In the genomic region with DNA sequence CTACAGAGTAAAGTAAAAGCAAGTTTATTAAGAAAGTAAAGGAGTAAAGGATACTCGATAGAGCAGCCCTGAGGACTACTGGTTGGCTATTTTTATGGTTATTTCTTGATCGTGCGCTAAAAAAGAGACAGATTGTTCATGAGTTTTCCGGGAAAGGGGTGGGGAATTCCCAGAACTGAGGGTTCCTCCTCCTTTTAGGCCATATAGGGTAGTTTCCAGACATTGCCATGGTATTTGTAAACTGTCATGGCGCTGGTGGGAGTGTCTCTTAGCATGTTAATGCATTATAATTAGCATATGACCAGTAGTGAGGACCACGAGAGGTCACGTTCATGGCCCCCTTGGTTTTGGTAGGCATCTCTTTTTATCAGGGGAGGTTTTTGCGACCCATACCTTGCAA, we compare ENCODE assay signal across 20 cellular contexts.
A peak's percentile ranks its signal among the peaks of the same experiment; 100 is the strongest.
DNase-seq lines count a peak whose midpoint lies in the region; ATAC-seq and TF ChIP-seq lines count a peak whose summit lies in the region.
"Had no signal": no experiment of that assay in that cellular context is flagged by ENCODE, and none has a peak within 500 bp of the region (broad histone marks: within the 10 kb centered on the region; RNA-seq: fewer than 3 reads in every experiment).

No MANE protein-coding gene starts in this region.

- TF ChIP-seq CTCF in H9 (conservative IDR thresholded peaks at IDR 0.05) (no peak), activated B cell treated with CpG ODN at 0.5 μM for 24 hours (IDR thresholded peaks at IDR 0.05) (no peak), progenitor cell of endocrine pancreas (IDR thresholded peaks at IDR 0.05; ENCODE audit: unreplicated experiment) (no peak)

- no peak overlapping the region for H2BK12ac ChIP-seq in H9 (ENCODE audit: insufficient read length, low read depth, low read length)

- ATAC-seq in activated B cell treated with CpG ODN at 0.5 μM for 24 hours (ENCODE audit: low read depth) (no peak), GM18858 (IDR thresholded peaks at IDR 0.05; ENCODE audit: unreplicated experiment) (no peak)
- ATAC-seq: Panc1 had no signal

- no peak overlapping the region for H4K8ac ChIP-seq in H9 (replicated peaks; ENCODE audit: insufficient read length, low read depth, low read length)

- H2BK20ac ChIP-seq in H9 (ENCODE audit: low read depth, low read length, poor library complexity, severe bottlenecking) = no peak overlapping the region

- H2AFZ ChIP-seq in H9 (ENCODE audit: low read length) = no peak overlapping the region

- H3K4me1 Mint-ChIP-seq in activated CD4-positive, alpha-beta memory T cell treated with anti-CD3 and anti-CD28 coated beads for 36 hours (ENCODE audit: low read depth) = peaks cover 52% of the 10 kb centered on the region
- peaks cover 52% of the 10 kb centered on the region for H3K4me1 Mint-ChIP-seq in activated CD4-positive, alpha-beta memory T cell treated with anti-CD3 and anti-CD28 coated beads, Interleukin-2, amount 10 ng/mL, durations not matched to agents 7 days and 5 days
- H3K4me1 Mint-ChIP-seq in H9 (peaks cover 16 to 19% of the 10 kb centered on the region in 2 experiments), activated B cell treated with CpG ODN at 0.5 μM for 24 hours (peaks cover 67% of the 10 kb centered on the region), progenitor cell of endocrine pancreas (ENCODE audit: low read depth) (peaks cover 5% of the 10 kb centered on the region)

- peaks cover 2% of the 10 kb centered on the region for H3K27me3 Mint-ChIP-seq in activated CD4-positive, alpha-beta memory T cell treated with anti-CD3 and anti-CD28 coated beads for 36 hours
- H3K27me3 Mint-ChIP-seq in activated CD4-positive, alpha-beta memory T cell treated with anti-CD3 and anti-CD28 coated beads, Interleukin-2, amount 10 ng/mL, durations not matched to agents 7 days and 5 days = no peaks in the 10 kb centered on the region
- no peaks in the 10 kb centered on the region; the same call in 1 of the 2 replicates for H3K27me3 Mint-ChIP-seq in H9 (ENCODE audit: low read depth)
- H3K27me3 Mint-ChIP-seq in activated B cell treated with CpG ODN at 0.5 μM for 24 hours = no peaks in the 10 kb centered on the region
- H3K27me3 Mint-ChIP-seq in progenitor cell of endocrine pancreas = no peaks in the 10 kb centered on the region

- no peaks in the 10 kb centered on the region for H3K9me3 ChIP-seq in H9 (ENCODE audit: control insufficient read depth, low read depth, low read length)
- H3K9me3 ChIP-seq: BE2C, MG63 had no signal

- H3K9me3 Mint-ChIP-seq in activated CD4-positive, alpha-beta memory T cell treated with anti-CD3 and anti-CD28 coated beads for 36 hours = no peaks in the 10 kb centered on the region
- no peaks in the 10 kb centered on the region for H3K9me3 Mint-ChIP-seq in activated CD4-positive, alpha-beta memory T cell treated with anti-CD3 and anti-CD28 coated beads, Interleukin-2, amount 10 ng/mL, durations not matched to agents 7 days and 5 days
- H3K9me3 Mint-ChIP-seq in H9 (no peaks in the 10 kb centered on the region), activated B cell treated with CpG ODN at 0.5 μM for 24 hours (no peaks in the 10 kb centered on the region), progenitor cell of endocrine pancreas (ENCODE audit: low read depth) (peaks cover under 1% of the 10 kb centered on the region)
- H3K9me3 Mint-ChIP-seq: CD14-positive monocyte had no signal

- H4K5ac ChIP-seq in H9 (ENCODE audit: insufficient read length, low read depth, low read length) = no peak overlapping the region

- H3K4me2 ChIP-seq in H9 (ENCODE audit: insufficient read depth, insufficient read length, low read length) = no peak overlapping the region

- H3K14ac ChIP-seq in H9 (ENCODE audit: insufficient read depth, low read length) = no peak overlapping the region

- H2BK5ac ChIP-seq in H9 (ENCODE audit: insufficient read length, low read length) = no peak overlapping the region

- no peak overlapping the region for H4K91ac ChIP-seq in H9 (ENCODE audit: insufficient read length, low read depth, low read length)

- no peaks in the 10 kb centered on the region for H3K23me2 ChIP-seq in H9 (ENCODE audit: insufficient read length, low read depth, low read length, poor library complexity, severe bottlenecking)

- CTCF ChIA-PET in activated CD4-positive, alpha-beta memory T cell treated with anti-CD3 and anti-CD28 coated beads for 36 hours (lab: Charles Lee) = interaction anchor here (1.2 to 1.4 kb wide), 4 partner anchors 44 to 999 kb away, joined by 3 to 9 read pairs (median 4); no protein-coding TSS in a partner anchor
- CTCF ChIA-PET in activated CD4-positive, alpha-beta memory T cell treated with anti-CD3 and anti-CD28 coated beads, Interleukin-2, amount 10 ng/mL, durations not matched to agents 7 days and 5 days (lab: Charles Lee) = interaction anchor here (1.1 to 1.4 kb wide), 5 partner anchors 9 to 43 kb away, joined by 5 to 8 read pairs (median 6); no protein-coding TSS in a partner anchor
- CTCF ChIA-PET in activated B cell treated with CpG ODN at 0.5 μM for 24 hours (lab: Charles Lee) = interaction anchor here (0.9 to 1.6 kb wide), 5 partner anchors 11 to 998 kb away, joined by 3 to 6 read pairs (median 5); no protein-coding TSS in a partner anchor

- no peak overlapping the region for H3K4ac ChIP-seq in H9 (ENCODE audit: low read depth, low read length)

- H2AK5ac ChIP-seq in H9 (ENCODE audit: insufficient read length, low read length) = no peak overlapping the region

- H3T11ph ChIP-seq in H9 (ENCODE audit: low read length) = no peak overlapping the region

- H3K23ac ChIP-seq in H9 (ENCODE audit: insufficient read length, low read depth, low read length) = no peak overlapping the region

- POLR2A ChIA-PET in activated CD4-positive, alpha-beta memory T cell treated with anti-CD3 and anti-CD28 coated beads for 36 hours (lab: Charles Lee) = no interaction called here
- POLR2A ChIA-PET in activated CD4-positive, alpha-beta memory T cell treated with anti-CD3 and anti-CD28 coated beads, Interleukin-2, amount 10 ng/mL, durations not matched to agents 7 days and 5 days (lab: Charles Lee) = no interaction called here
- POLR2A ChIA-PET in activated B cell treated with CpG ODN at 0.5 μM for 24 hours (lab: Charles Lee) = no interaction called here

- H2BK120ac ChIP-seq in H9 (ENCODE audit: low read depth, low read length, poor library complexity, severe bottlenecking) = no peak overlapping the region

- no CpG with 5 or more reads among the region's 8 CpGs for whole genome bisulfite sequencing in H9 (ENCODE audit: extremely low coverage, insufficient read length, low lambda C conversion rate)

- DNase-seq in activated CD4-positive, alpha-beta memory T cell treated with anti-CD3 and anti-CD28 coated beads for 36 hours = peak; percentile 15
- DNase-seq in activated CD4-positive, alpha-beta memory T cell treated with anti-CD3 and anti-CD28 coated beads, Interleukin-2, amount 10 ng/mL, durations not matched to agents 7 days and 5 days = no peak
- no peak for DNase-seq in H9
- no peak for DNase-seq in activated B cell treated with CpG ODN at 0.5 μM for 24 hours
- DNase-seq in progenitor cell of endocrine pancreas (ENCODE audit: low spot score, unreplicated experiment) = no peak
- DNase-seq in cerebellar nuclear complex (lab: John Stamatoyannopoulos, UW) = no peak
- DNase-seq in NCI-H1092 (lab: John Stamatoyannopoulos, UW) = no peak
- DNase-seq: BE2C, Calu3, DMS79 treated with DMSO at 0.1 percent for 48 hours, GF-D8, KBM-7, MG63, NCI-H446 treated with DMSO at 0.1 percent for 48 hours, SHP77 had no signal

- no peak overlapping the region for H3K27ac Mint-ChIP-seq in activated CD4-positive, alpha-beta memory T cell treated with anti-CD3 and anti-CD28 coated beads for 36 hours
- no peak overlapping the region for H3K27ac Mint-ChIP-seq in activated CD4-positive, alpha-beta memory T cell treated with anti-CD3 and anti-CD28 coated beads, Interleukin-2, amount 10 ng/mL, durations not matched to agents 7 days and 5 days
- H3K27ac Mint-ChIP-seq in H9 (peak overlapping the region in 2 of 3 experiments; percentile 50 to 80; a peak in 3 of 7 replicates), activated B cell treated with CpG ODN at 0.5 μM for 24 hours (peak overlapping the region; percentile 68), progenitor cell of endocrine pancreas (peak overlapping the region; percentile 29)

- no peak overlapping the region for H3K56ac ChIP-seq in H9 (ENCODE audit: insufficient read length, low read depth, low read length)

- no peak overlapping the region for H3K9ac ChIP-seq in H9 (ENCODE audit: extremely low read depth, insufficient read length, low read length)

- no peaks in the 10 kb centered on the region for H3K4me1 ChIP-seq in H9 (ENCODE audit: insufficient read depth, low read length)
- H3K4me1 ChIP-seq: BE2C had no signal

- H3K36me3 Mint-ChIP-seq in activated CD4-positive, alpha-beta memory T cell treated with anti-CD3 and anti-CD28 coated beads for 36 hours = no peaks in the 10 kb centered on the region
- peaks cover 5% of the 10 kb centered on the region for H3K36me3 Mint-ChIP-seq in activated CD4-positive, alpha-beta memory T cell treated with anti-CD3 and anti-CD28 coated beads, Interleukin-2, amount 10 ng/mL, durations not matched to agents 7 days and 5 days (ENCODE audit: low read depth)
- H3K36me3 Mint-ChIP-seq in H9 (ENCODE audit: insufficient read depth in 1 of 3, low read depth in 3 of 3) = peaks cover 0 to 5% (median 0%) of the 10 kb centered on the region in 3 experiments; a peak in 2 of 7 replicates
- peaks cover 44% of the 10 kb centered on the region for H3K36me3 Mint-ChIP-seq in activated B cell treated with CpG ODN at 0.5 μM for 24 hours (ENCODE audit: low read depth)
- H3K36me3 Mint-ChIP-seq in progenitor cell of endocrine pancreas (ENCODE audit: insufficient read depth) = no peaks in the 10 kb centered on the region
- H3K36me3 Mint-ChIP-seq: CD14-positive monocyte had no signal

- H3K79me1 ChIP-seq in H9 (ENCODE audit: insufficient read depth, low read depth, low read length, poor library complexity, severe bottlenecking) = peaks cover 3% of the 10 kb centered on the region

- no peak overlapping the region for H3K4me3 Mint-ChIP-seq in activated CD4-positive, alpha-beta memory T cell treated with anti-CD3 and anti-CD28 coated beads for 36 hours
- no peak overlapping the region for H3K4me3 Mint-ChIP-seq in activated CD4-positive, alpha-beta memory T cell treated with anti-CD3 and anti-CD28 coated beads, Interleukin-2, amount 10 ng/mL, durations not matched to agents 7 days and 5 days
- H3K4me3 Mint-ChIP-seq in H9 = no peak overlapping the region
- no peak overlapping the region for H3K4me3 Mint-ChIP-seq in activated B cell treated with CpG ODN at 0.5 μM for 24 hours
- H3K4me3 Mint-ChIP-seq in progenitor cell of endocrine pancreas (ENCODE audit: low read depth) = no peak overlapping the region
- H3K4me3 Mint-ChIP-seq: CD14-positive monocyte had no signal

- H3K79me2 ChIP-seq in H9 (ENCODE audit: insufficient read depth, low read length) = no peaks in the 10 kb centered on the region

- no peak overlapping the region for H2BK15ac ChIP-seq in H9 (ENCODE audit: low read depth, low read length)

- H3K27me3 ChIP-seq in H9 (ENCODE audit: insufficient read depth, low read length) = no peaks in the 10 kb centered on the region
- H3K27me3 ChIP-seq: BE2C, MG63 had no signal

- no peak overlapping the region for H3K18ac ChIP-seq in H9 (ENCODE audit: insufficient read length, low read depth, low read length)

- H3K27ac ChIP-seq in H9 (ENCODE audit: insufficient read length, low read depth, low read length) = no peak overlapping the region
- H3K27ac ChIP-seq: 22Rv1, RWPE1 had no signal

- intact Hi-C loops in activated CD4-positive, alpha-beta memory T cell treated with anti-CD3 and anti-CD28 coated beads for 36 hours (cut with micrococcal nuclease) = loop anchor here (1.0 to 2.0 kb wide), 3 partner anchors 43 to 218 kb away; no protein-coding TSS in a partner anchor
- intact Hi-C loops in activated B cell treated with CpG ODN at 0.5 μM for 24 hours (cut with micrococcal nuclease) = loop anchor here (1.0 to 2.0 kb wide), 4 partner anchors 158 to 1725 kb away; no protein-coding TSS in a partner anchor

- no peaks in the 10 kb centered on the region for H4K20me1 ChIP-seq in H9 (ENCODE audit: control insufficient read depth, insufficient read depth, insufficient read length)

Comparison
In these comparisons a context has a peak if more than half of its experiments do, and no peak if none do; other contexts are left out.
1. H3K27ac Mint-ChIP-seq: peak in H9 (2 of 3), activated B cell treated with CpG ODN at 0.5 μM for 24 hours (single experiment) and progenitor cell of endocrine pancreas (single experiment); none in activated CD4-positive, alpha-beta memory T cell treated with anti-CD3 and anti-CD28 coated beads for 36 hours (single experiment) and activated CD4-positive, alpha-beta memory T cell treated with anti-CD3 and anti-CD28 coated beads, Interleukin-2, amount 10 ng/mL, durations not matched to agents 7 days and 5 days (single experiment).